ENCODE assay signal across 1 cellular context in the genomic region with DNA sequence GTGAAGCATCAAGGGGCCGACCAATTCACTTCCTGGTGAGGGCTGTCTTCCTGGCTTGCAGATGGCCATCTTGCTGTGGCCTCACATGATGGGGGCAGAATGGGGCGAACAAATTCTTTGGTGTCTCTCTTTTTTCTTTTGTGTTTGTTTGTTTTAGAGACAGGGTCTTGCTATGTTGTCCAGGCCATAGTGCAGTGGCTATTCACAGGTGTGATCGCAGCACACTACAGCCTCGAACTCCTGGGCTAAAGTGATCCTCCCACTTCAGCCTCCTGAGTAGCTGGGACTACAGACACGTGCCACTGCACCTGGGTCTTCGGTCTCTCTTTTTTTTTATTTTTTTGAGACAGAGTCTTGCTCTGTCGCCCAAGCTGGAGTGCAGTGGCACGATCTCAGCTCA.
TF ChIP-seq lines count a peak whose summit lies in the region.

No MANE protein-coding gene starts in this region.

TF ChIP-seq in HepG2, 621 proteins besides CTCF, POLR2A, EP300 and RAD21:
- peak; percentile 42; the same call in 1 of the 2 replicates for TF ChIP-seq ZMYM3 (CRISPR knock-in tag; IDR thresholded peaks at IDR 0.05)
- no peak for TF ChIP-seq NRL (CRISPR knock-in tag; IDR thresholded peaks at IDR 0.05; ENCODE audit: borderline replicate concordance)
- TF ChIP-seq ZNF264 (CRISPR knock-in tag; IDR thresholded peaks at IDR 0.05), result no peak
- no peak for TF ChIP-seq AHR (CRISPR knock-in tag; IDR thresholded peaks at IDR 0.05)
- peak; percentile 85 for TF ChIP-seq ZNF121 (CRISPR knock-in tag; IDR thresholded peaks at IDR 0.05)
- no peak for TF ChIP-seq SAP130 (CRISPR knock-in tag; IDR thresholded peaks at IDR 0.05; ENCODE audit: low read depth)
TF ChIP-seq in HepG2: peak in this region for 2.
